In genomic region chr7:47786557-47787248, GRCh38 we compare ENCODE assay signal across 10 cellular contexts.
A peak's percentile ranks its signal among the peaks of the same experiment; 100 is the strongest.
DNase-seq lines count a peak whose midpoint lies in the region; ATAC-seq and TF ChIP-seq lines count a peak whose summit lies in the region.
"Had no signal": no experiment of that assay in that cellular context is flagged by ENCODE, and none has a peak within 500 bp of the region (broad histone marks: within the 10 kb centered on the region; RNA-seq: fewer than 3 reads in every experiment).

No MANE protein-coding gene starts in this region.

- peak; percentile 91 for ATAC-seq in foreskin keratinocyte
- ATAC-seq: GM12878 had no signal

- intact Hi-C loops in posterior vena cava (cut with DNase I) = no loop called here

- H3K4me1 ChIP-seq in foreskin keratinocyte = peaks cover 51% of the 10 kb centered on the region

- peak; percentile 11 for TF ChIP-seq CTCF in foreskin keratinocyte (conservative IDR thresholded peaks at IDR 0.05)

- peak; percentile 85 for DNase-seq in DMS53 (lab: John Stamatoyannopoulos, UW)
- DNase-seq in SHP77 treated with DMSO at 0.1 percent for 48 hours (lab: John Stamatoyannopoulos, UW) = peak; percentile 30
- DNase-seq in foreskin keratinocyte = peak; percentile 99
- peak; percentile 87 for DNase-seq in posterior vena cava (ENCODE audit: low spot score)
- no peak for DNase-seq in activated CD8-positive, alpha-beta memory T cell treated with anti-CD3 and anti-CD28 coated beads for 24 hours
- no peak for DNase-seq in activated CD4-positive, alpha-beta T cell treated with anti-CD3 and anti-CD28 coated beads for 1 hour
- DNase-seq in hippocampal formation (lab: John Stamatoyannopoulos, UW) = no peak
- no peak for DNase-seq in activated CD4-positive, alpha-beta T cell treated with anti-CD3 and anti-CD28 coated beads, Interleukin-2, amount 50 U/mL, for 4 hours

- H3K27ac ChIP-seq in foreskin keratinocyte = peak overlapping the region; percentile 95
- H3K27ac ChIP-seq: SK-N-MC had no signal

- H3K27me3 ChIP-seq in foreskin keratinocyte = no peaks in the 10 kb centered on the region

Comparison
In these comparisons a context has a peak if more than half of its experiments do, and no peak if none do; other contexts are left out.
1. DNase-seq: peak in DMS53 (single experiment), SHP77 treated with DMSO at 0.1 percent for 48 hours (single experiment), foreskin keratinocyte (2 of 2) and posterior vena cava (single experiment); none in activated CD8-positive, alpha-beta memory T cell treated with anti-CD3 and anti-CD28 coated beads for 24 hours (single experiment), activated CD4-positive, alpha-beta T cell treated with anti-CD3 and anti-CD28 coated beads for 1 hour (single experiment), hippocampal formation (0 of 2) and activated CD4-positive, alpha-beta T cell treated with anti-CD3 and anti-CD28 coated beads, Interleukin-2, amount 50 U/mL, for 4 hours (0 of 2).